In genomic region chr4:11814758-11815157, GRCh38 we compare ENCODE assay signal across 34 cellular contexts.
"Had no signal": no experiment of that assay in that cellular context is flagged by ENCODE, and none has a peak within 500 bp of the region (broad histone marks: within the 10 kb centered on the region; RNA-seq: fewer than 3 reads in every experiment).

No MANE protein-coding gene starts in this region.

- ATAC-seq: esophagus mucosa; gastroesophageal sphincter; stimulated activated memory B cell treated with anti-CD40 and anti-IgM and Interleukin-4, amounts not matched to agents 10 μg/mL and 1 μg/mL and 100 μg/mL, for 72 hours; stimulated activated naive CD8-positive, alpha-beta T cell treated with anti-CD3 and anti-CD28 coated beads, Interleukin-15, amount 100 ng/mL, for 72 hours; upper lobe of right lung had no signal

- H3K27ac ChIP-seq: cardiac muscle cell, coronary artery, dorsolateral prefrontal cortex, gastroesophageal sphincter, hepatocyte, neutrophil, ovary, sigmoid colon, thyroid gland, upper lobe of right lung had no signal

- H3K79me2 ChIP-seq: hepatocyte had no signal

- H3K36me3 ChIP-seq: cardiac muscle cell, gastroesophageal sphincter, neutrophil, ovary, sigmoid colon, thyroid gland, upper lobe of right lung had no signal

- DNase-seq: activated CD4-positive, alpha-beta memory T cell treated with anti-CD3 and anti-CD28 coated beads for 36 hours; activated CD4-positive, alpha-beta T cell treated with anti-CD3 and anti-CD28 coated beads, Interleukin-2, amount 10 ng/mL, durations not matched to agents 24 days and 14 days; activated CD4-positive, CD25-positive, alpha-beta regulatory T cell treated with anti-CD3 and anti-CD28 coated beads, Interleukin-2, amount 50 U/mL, for 72 hours; activated CD8-positive, alpha-beta memory T cell treated with anti-CD3 and anti-CD28 coated beads, Interleukin-2, amount 50 U/mL, for 48 hours; activated gamma-delta T cell; activated naive CD4-positive, alpha-beta T cell treated with anti-CD3 and anti-CD28 coated beads, Interleukin-2, amount 10 ng/mL, durations not matched to agents 7 days and 5 days; activated naive CD8-positive, alpha-beta T cell treated with anti-CD3 and anti-CD28 coated beads, Interleukin-2, amount 10 ng/mL, durations not matched to agents 7 days and 5 days; activated T-cell treated with anti-CD3 and anti-CD28 coated beads, Interleukin-2, amount 50 U/mL, for 24 hours; amygdala; dorsolateral prefrontal cortex; effector memory CD4-positive, alpha-beta T cell; islet precursor cell; mammary epithelial cell; naive B cell; nephron progenitor cell; ovary; retina; sigmoid colon; stimulated activated CD4-positive, alpha-beta T cell treated with anti-CD3 and anti-CD28 coated beads, Interleukin-1b, Interleukin-23, amount 100 ng/mL, for 48 hours; stimulated activated CD4-positive, alpha-beta T cell treated with anti-CD3 and anti-CD28 coated beads, Interleukin-4, amount 100 ng/mL, for 4 hours; stimulated activated CD8-positive, alpha-beta memory T cell treated with anti-CD3 and anti-CD28 coated beads, Interleukin-4, amount 100 ng/mL, for 48 hours; stimulated activated naive CD8-positive, alpha-beta T cell treated with anti-CD3 and anti-CD28 coated beads, Interleukin-15, amount 100 ng/mL, for 72 hours; T-helper 2 cell; thyroid gland; upper lobe of right lung had no signal

- H3K27me3 ChIP-seq: cardiac muscle cell, dorsolateral prefrontal cortex, gastroesophageal sphincter, hepatocyte, neutrophil, ovary, sigmoid colon, thyroid gland, upper lobe of right lung had no signal

- H2AFZ ChIP-seq: hepatocyte had no signal

- H3K4me1 ChIP-seq: gastroesophageal sphincter, sigmoid colon, thyroid gland, upper lobe of right lung had no signal

- H3K9me3 ChIP-seq: gastroesophageal sphincter, neutrophil, ovary, sigmoid colon, thyroid gland, upper lobe of right lung had no signal

- H3K4me3 ChIP-seq: cardiac muscle cell, coronary artery, dorsolateral prefrontal cortex, gastroesophageal sphincter, hepatocyte, ovary, sigmoid colon, smooth muscle cell, thyroid gland, upper lobe of right lung had no signal

- FAIRE-seq: endothelial cell of umbilical vein had no signal

- H3K4me2 ChIP-seq: hepatocyte, smooth muscle cell had no signal
